In genomic region chr5:150639751-150640150, GRCh38 we compare ENCODE assay signal across 14 cellular contexts. TPM values are rescaled to one million over a fixed set of nuclear protein-coding genes. Genes with fewer than 3 reads are reported as not detected.
DNase-seq lines count a peak whose midpoint lies in the region; ATAC-seq and TF ChIP-seq lines count a peak whose summit lies in the region.
"Had no signal": no experiment of that assay in that cellular context is flagged by ENCODE, and none has a peak within 500 bp of the region (broad histone marks: within the 10 kb centered on the region; RNA-seq: fewer than 3 reads in every experiment).

No MANE protein-coding gene starts in this region.

- ATAC-seq in upper lobe of left lung (ENCODE audit: low FRiP score in 2 of 2) = no peak
- ATAC-seq in activated naive CD4-positive, alpha-beta T cell treated with anti-CD3 and anti-CD28 coated beads, Interleukin-2, amount 50 U/mL, for 72 hours = no peak
- no peak for ATAC-seq in activated CD8-positive, alpha-beta T cell treated with anti-CD3 and anti-CD28 coated beads, Interleukin-2, amount 10 ng/mL, durations not matched to agents 7 days and 5 days

- CTCF ChIA-PET in activated CD8-positive, alpha-beta T cell treated with anti-CD3 and anti-CD28 coated beads, Interleukin-2, amount 10 ng/mL, durations not matched to agents 7 days and 5 days (lab: Charles Lee) = no interaction called here

- H3K36me3 Mint-ChIP-seq in activated naive CD4-positive, alpha-beta T cell treated with anti-CD3 and anti-CD28 coated beads, Interleukin-2, amount 50 U/mL, for 72 hours = no peaks in the 10 kb centered on the region
- no peaks in the 10 kb centered on the region for H3K36me3 Mint-ChIP-seq in activated CD8-positive, alpha-beta T cell treated with anti-CD3 and anti-CD28 coated beads, Interleukin-2, amount 10 ng/mL, durations not matched to agents 7 days and 5 days (ENCODE audit: low read depth)

- H3K4me2 ChIP-seq in neuronal stem cell (ENCODE audit: insufficient read depth, low read length, poor library complexity, severe bottlenecking) = no peak overlapping the region
- H3K4me2 ChIP-seq: KMS-11 had no signal

- H2BK5ac ChIP-seq in neuronal stem cell (ENCODE audit: low read length) = no peak overlapping the region

- H4K91ac ChIP-seq in neuronal stem cell (ENCODE audit: low read depth, low read length, poor library complexity) = no peak overlapping the region

- no peak for TF ChIP-seq CTCF in upper lobe of left lung (IDR thresholded peaks at IDR 0.05)

- TF ChIP-seq POLR2A in upper lobe of left lung (IDR thresholded peaks at IDR 0.05) = no peak

- POLR2A ChIA-PET in activated CD8-positive, alpha-beta T cell treated with anti-CD3 and anti-CD28 coated beads, Interleukin-2, amount 10 ng/mL, durations not matched to agents 7 days and 5 days (lab: Charles Lee) = no interaction called here

- H3K23ac ChIP-seq in neuronal stem cell (ENCODE audit: low read depth, low read length, poor library complexity) = no peak overlapping the region

- H3K18ac ChIP-seq in neuronal stem cell (ENCODE audit: low read length) = peak overlapping the region; percentile 29

- H3K79me1 ChIP-seq in neuronal stem cell (ENCODE audit: low read depth, low read length) = no peaks in the 10 kb centered on the region

- H3K27ac Mint-ChIP-seq in activated naive CD4-positive, alpha-beta T cell treated with anti-CD3 and anti-CD28 coated beads, Interleukin-2, amount 50 U/mL, for 72 hours = no peak overlapping the region
- no peak overlapping the region for H3K27ac Mint-ChIP-seq in activated CD8-positive, alpha-beta T cell treated with anti-CD3 and anti-CD28 coated beads, Interleukin-2, amount 10 ng/mL, durations not matched to agents 7 days and 5 days

- WGBS in esophagus, 2 donors = 46 to 58% methylated on average over 5 of the region's 5 CpGs
- no CpG with 5 or more reads among the region's 5 CpGs for WGBS in neuronal stem cell (ENCODE audit: extremely low coverage in 2 of 2, insufficient read length in 2 of 2, insufficient replicate concordance in 1 of 2), 2 donors
- 54 to 68% methylated on average over 5 of the region's 5 CpGs for WGBS in upper lobe of left lung, 2 donors

- peak; percentile 47 for DNase-seq in DMS 273 (lab: John Stamatoyannopoulos, UW; ENCODE audit: unreplicated experiment)
- DNase-seq in DMS 273 treated with DMSO at 0.1 percent for 48 hours (lab: John Stamatoyannopoulos, UW) = no peak
- DNase-seq in neuronal stem cell (ENCODE audit: low spot score) = no peak
- no peak for DNase-seq in upper lobe of left lung
- DNase-seq in activated naive CD4-positive, alpha-beta T cell treated with anti-CD3 and anti-CD28 coated beads, Interleukin-2, amount 50 U/mL, for 72 hours (ENCODE audit: low spot score in 2 of 2) = no peak
- DNase-seq in NCI-H2029 treated with DMSO at 0.1 percent for 48 hours (lab: John Stamatoyannopoulos, UW) = no peak
- DNase-seq in activated CD8-positive, alpha-beta T cell treated with anti-CD3 and anti-CD28 coated beads, Interleukin-2, amount 10 ng/mL, durations not matched to agents 7 days and 5 days = no peak
- DNase-seq: activated CD8-positive, alpha-beta memory T cell treated with anti-CD3 and anti-CD28 coated beads, Interleukin-2, amount 50 U/mL, for 48 hours; DMS153; NCI-H2029 had no signal

- H3K36me3 ChIP-seq in esophagus (ENCODE audit: control insufficient read depth in 2 of 2, insufficient read depth in 2 of 2, low read length in 1 of 2) = no peaks in the 10 kb centered on the region
- H3K36me3 ChIP-seq in neuronal stem cell (replicated peaks in 1 of 2; ENCODE audit: control insufficient read depth in 2 of 2, insufficient read depth in 2 of 2, low read length in 2 of 2) = no peaks in the 10 kb centered on the region
- no peaks in the 10 kb centered on the region for H3K36me3 ChIP-seq in upper lobe of left lung

- no peaks in the 10 kb centered on the region for H3K9me3 Mint-ChIP-seq in activated naive CD4-positive, alpha-beta T cell treated with anti-CD3 and anti-CD28 coated beads, Interleukin-2, amount 50 U/mL, for 72 hours
- no peaks in the 10 kb centered on the region for H3K9me3 Mint-ChIP-seq in activated CD8-positive, alpha-beta T cell treated with anti-CD3 and anti-CD28 coated beads, Interleukin-2, amount 10 ng/mL, durations not matched to agents 7 days and 5 days (ENCODE audit: insufficient read depth)

- H3K27me3 ChIP-seq in esophagus (ENCODE audit: control insufficient read depth in 1 of 2, insufficient read depth in 2 of 2, low read length in 2 of 2) = no peaks in the 10 kb centered on the region
- peaks cover 0 to 24% (median 0%) of the 10 kb centered on the region in 3 experiments for H3K27me3 ChIP-seq in neuronal stem cell (ENCODE audit: control insufficient read depth in 3 of 3, insufficient read depth in 3 of 3, low read depth in 1 of 3, low read length in 3 of 3)
- H3K27me3 ChIP-seq in upper lobe of left lung = no peaks in the 10 kb centered on the region

- H2AFZ ChIP-seq in neuronal stem cell (ENCODE audit: low read length) = no peak overlapping the region

- peak overlapping the region; percentile 68 for H2AK5ac ChIP-seq in neuronal stem cell (ENCODE audit: low read depth, low read length)

- H3K4me1 ChIP-seq in esophagus (ENCODE audit: control insufficient read depth in 2 of 2, insufficient read depth in 2 of 2, low read length in 1 of 2) = peaks cover 15 to 33% of the 10 kb centered on the region in 2 donors
- H3K4me1 ChIP-seq in neuronal stem cell (ENCODE audit: control insufficient read depth in 2 of 2, insufficient read depth in 1 of 2, low read depth in 1 of 2, low read length in 2 of 2) = peaks cover 27 to 44% of the 10 kb centered on the region in 2 donors
- peaks cover 87 to 90% (median 87%) of the 10 kb centered on the region in 4 donors for H3K4me1 ChIP-seq in upper lobe of left lung

- no peak for TF ChIP-seq EP300 in upper lobe of left lung (IDR thresholded peaks at IDR 0.05)

- H3K27ac ChIP-seq in esophagus (ENCODE audit: low read depth in 2 of 2, low read length in 1 of 2) = peak overlapping the region; percentile 52 to 68
- no peak overlapping the region for H3K27ac ChIP-seq in neuronal stem cell (replicated peaks; ENCODE audit: low read length)
- peak overlapping the region; percentile 82 to 91 (median 84) for H3K27ac ChIP-seq in upper lobe of left lung
- H3K27ac ChIP-seq: 22Rv1, KMS-11 had no signal

- no peak overlapping the region for H4K8ac ChIP-seq in neuronal stem cell (ENCODE audit: low read depth, low read length)

- H2BK15ac ChIP-seq in neuronal stem cell (ENCODE audit: low read length) = peak overlapping the region; percentile 7

- H3K27me3 Mint-ChIP-seq in activated CD8-positive, alpha-beta T cell treated with anti-CD3 and anti-CD28 coated beads, Interleukin-2, amount 10 ng/mL, durations not matched to agents 7 days and 5 days (ENCODE audit: low read depth) = peaks cover 17% of the 10 kb centered on the region

- no peak overlapping the region for H3K4me3 ChIP-seq in esophagus (ENCODE audit: low read depth in 1 of 2, low read length in 2 of 2)
- no peak overlapping the region for H3K4me3 ChIP-seq in neuronal stem cell (ENCODE audit: low read length in 2 of 2)
- no peak overlapping the region for H3K4me3 ChIP-seq in upper lobe of left lung
- H3K4me3 ChIP-seq: GM12878 had no signal

- H3K4me1 Mint-ChIP-seq in activated CD8-positive, alpha-beta T cell treated with anti-CD3 and anti-CD28 coated beads, Interleukin-2, amount 10 ng/mL, durations not matched to agents 7 days and 5 days (ENCODE audit: low read depth) = no peaks in the 10 kb centered on the region

- H3K4me3 Mint-ChIP-seq in activated CD8-positive, alpha-beta T cell treated with anti-CD3 and anti-CD28 coated beads, Interleukin-2, amount 10 ng/mL, durations not matched to agents 7 days and 5 days = no peak overlapping the region

- no peak overlapping the region for H3K9ac ChIP-seq in neuronal stem cell (ENCODE audit: low read depth, low read length, poor library complexity)
- H3K9ac ChIP-seq: KMS-11 had no signal

- no peak overlapping the region for H2BK12ac ChIP-seq in neuronal stem cell (ENCODE audit: low read length)

- H2BK120ac ChIP-seq in neuronal stem cell (ENCODE audit: low read depth, low read length) = no peak overlapping the region

- H3K14ac ChIP-seq in neuronal stem cell (ENCODE audit: low read length) = no peak overlapping the region

- H3K4ac ChIP-seq in neuronal stem cell (ENCODE audit: low read length) = no peak overlapping the region

- H3K9me3 ChIP-seq in esophagus (ENCODE audit: control insufficient read depth in 2 of 2, insufficient read depth in 1 of 2, low read depth in 1 of 2, low read length in 1 of 2) (no peaks in the 10 kb centered on the region), neuronal stem cell (replicated peaks in 1 of 2; ENCODE audit: control insufficient read depth in 2 of 2, insufficient read depth in 1 of 2, low read depth in 1 of 2, low read length in 2 of 2) (no peaks in the 10 kb centered on the region), upper lobe of left lung (no peaks in the 10 kb centered on the region)

RNA-seq across cellular contexts. Expression of gene SYNPO, which starts 0.7 kb away (rescaled TPM):
- 1 to 10 TPM; 4.3 to 5.0 TPM for polyA plus RNA-seq in esophagus
- polyA plus RNA-seq in neuronal stem cell (2013, experiment 1 of 2) = 3.8 TPM
- 3.2 TPM for polyA plus RNA-seq in neuronal stem cell (2013, experiment 2 of 2)
- 100 to 1,000 TPM in 2 of 6 donors, 10 to 100 TPM in 4; 41.9 to 150 (median 84.3) TPM for total RNA-seq in upper lobe of left lung
- total RNA-seq in activated naive CD4-positive, alpha-beta T cell treated with anti-CD3 and anti-CD28 coated beads, Interleukin-2, amount 50 U/mL, for 72 hours = under 1 TPM; 0.18 to 0.53 TPM
- total RNA-seq in activated CD8-positive, alpha-beta T cell treated with anti-CD3 and anti-CD28 coated beads, Interleukin-2, amount 10 ng/mL, durations not matched to agents 7 days and 5 days = under 1 TPM in 1 of 2 experiments, not detected in 1; 0.10 TPM

RNA-seq across cellular contexts. Expression of gene MYOZ3, which starts 21.3 kb away (rescaled TPM):
- polyA plus RNA-seq in esophagus = under 1 TPM; 0.05 to 0.24 TPM
- 0.57 TPM for polyA plus RNA-seq in neuronal stem cell (2013, experiment 1 of 2)
- 0.47 TPM for polyA plus RNA-seq in neuronal stem cell (2013, experiment 2 of 2)
- 1 to 10 TPM in 2 of 6 donors, under 1 TPM in 3, not detected in 1; 0.61 to 2.8 (median 0.89) TPM for total RNA-seq in upper lobe of left lung
- under 1 TPM; 0.09 to 0.49 TPM for total RNA-seq in activated naive CD4-positive, alpha-beta T cell treated with anti-CD3 and anti-CD28 coated beads, Interleukin-2, amount 50 U/mL, for 72 hours
- not detected for total RNA-seq in activated CD8-positive, alpha-beta T cell treated with anti-CD3 and anti-CD28 coated beads, Interleukin-2, amount 10 ng/mL, durations not matched to agents 7 days and 5 days

Comparison
In these comparisons a context has a peak if more than half of its experiments do, and no peak if none do; other contexts are left out.
1. RNA of gene SYNPO, which starts 0.7 kb away (total RNA-seq): 41.9 to 150 TPM in upper lobe of left lung; 0.18 to 0.53 TPM in activated naive CD4-positive, alpha-beta T cell treated with anti-CD3 and anti-CD28 coated beads, Interleukin-2, amount 50 U/mL, for 72 hours and 0.10 TPM in activated CD8-positive, alpha-beta T cell treated with anti-CD3 and anti-CD28 coated beads, Interleukin-2, amount 10 ng/mL, durations not matched to agents 7 days and 5 days; every median in the first group is over 10 times any median in the second.